Comparison of ENCODE assay signal across 11 cellular contexts in the genomic region with DNA sequence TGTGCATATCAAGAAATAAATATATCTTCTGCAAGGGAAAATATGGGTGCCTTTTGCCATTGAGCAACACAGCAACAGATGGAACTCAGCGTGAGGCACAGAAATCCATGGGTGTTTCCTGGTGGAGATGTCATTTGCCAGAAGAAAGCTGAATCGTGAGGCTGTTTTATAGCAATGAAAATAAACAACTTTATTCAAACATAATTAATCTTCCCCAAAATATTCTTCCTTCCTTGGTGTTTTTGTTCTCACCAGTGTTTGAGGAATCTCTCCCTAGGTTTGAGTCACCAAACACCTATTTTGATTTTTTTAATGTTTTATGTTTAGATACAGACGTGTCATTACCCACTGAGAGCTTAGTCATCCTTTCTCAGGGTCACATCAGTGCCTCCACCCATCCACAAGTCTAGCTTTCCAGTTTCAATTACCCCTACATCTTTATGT.
DNase-seq lines count a peak whose midpoint lies in the region; ATAC-seq and TF ChIP-seq lines count a peak whose summit lies in the region.
"Had no signal": no experiment of that assay in that cellular context is flagged by ENCODE, and none has a peak within 500 bp of the region (broad histone marks: within the 10 kb centered on the region; RNA-seq: fewer than 3 reads in every experiment).

No MANE protein-coding gene starts in this region.

- no peaks in the 10 kb centered on the region for H3K9me3 Mint-ChIP-seq in HFFc6
- H3K9me3 Mint-ChIP-seq: T-helper 1 cell treated with Interleukin-12 subunit alpha and Interleukin-12 subunit beta and Interleukin-4 antibody, amounts not matched to agents 30 μg/mL and 1 μg/mL, for 36 hours had no signal

- H4K20me1 ChIP-seq in hepatocyte (ENCODE audit: insufficient read depth, poor library complexity, severe bottlenecking) = no peaks in the 10 kb centered on the region

- peaks cover 32% of the 10 kb centered on the region for H3K4me1 Mint-ChIP-seq in HFFc6 (ENCODE audit: low read depth)

- peak overlapping the region; percentile 39 for H3K4me3 Mint-ChIP-seq in HFFc6
- H3K4me3 Mint-ChIP-seq: T-helper 1 cell treated with Interleukin-12 subunit alpha and Interleukin-12 subunit beta and Interleukin-4 antibody, amounts not matched to agents 30 μg/mL and 1 μg/mL, for 36 hours had no signal

- WGBS in hepatocyte (ENCODE audit: low lambda C conversion rate, missing lambda C conversion rate) = 72% methylated on average over 3 of the region's 3 CpGs

- H3K36me3 ChIP-seq in WERI-Rb-1 (no peaks in the 10 kb centered on the region), hepatocyte (replicated peaks; ENCODE audit: insufficient read depth, low read depth) (no peaks in the 10 kb centered on the region)

- no peak overlapping the region for H3K4me2 ChIP-seq in hepatocyte

- no peaks in the 10 kb centered on the region for H3K9me2 ChIP-seq in hepatocyte (replicated peaks; ENCODE audit: insufficient read depth)

- ATAC-seq in sciatic nerve (no peak), GM18868 (IDR thresholded peaks at IDR 0.05; ENCODE audit: unreplicated experiment) (no peak)

- POLR2A ChIA-PET in AG04449 (lab: Yijun Ruan, JAX) = interaction anchor here (0.5 to 0.8 kb wide), 2 partner anchors 14 to 490 kb away, joined by 3 read pairs; no protein-coding TSS in a partner anchor

- CTCF ChIA-PET in AG04449 (lab: Yijun Ruan, JAX) = no interaction called here

- peak overlapping the region; percentile 15 for H2AFZ ChIP-seq in hepatocyte

- 0 out of 2 replicates have a peak overlapping the region, but pooled peaks have one; percentile 1 for H3K4me3 ChIP-seq in AG04449 (ENCODE audit: low read depth, low read length)
- H3K4me3 ChIP-seq in WERI-Rb-1 (ENCODE audit: low read depth, low read length) = peak overlapping the region; percentile 8
- no peak overlapping the region for H3K4me3 ChIP-seq in hepatocyte
- H3K4me3 ChIP-seq: lung had no signal

- no peaks in the 10 kb centered on the region for H3K27me3 ChIP-seq in WERI-Rb-1 (ENCODE audit: insufficient read depth, low read depth, severe bottlenecking)
- H3K27me3 ChIP-seq in hepatocyte = no peaks in the 10 kb centered on the region

- TF ChIP-seq CTCF in AG04449 (IDR thresholded peaks at IDR 0.05; ENCODE audit: insufficient read depth, low read length, missing control alignments) (no peak), HFFc6 (IDR thresholded peaks at IDR 0.05) (no peak), WERI-Rb-1 (IDR thresholded peaks at IDR 0.05; ENCODE audit: low read depth, low read length) (no peak), hepatocyte (IDR thresholded peaks at IDR 0.05; ENCODE audit: poor library complexity) (no peak)

- H3K27ac ChIP-seq in WERI-Rb-1 (peak overlapping the region; percentile 70), hepatocyte (peak overlapping the region; percentile 3)

- H3K9me3 ChIP-seq in WERI-Rb-1 (ENCODE audit: severe bottlenecking) (no peaks in the 10 kb centered on the region), hepatocyte (ENCODE audit: low read depth) (no peaks in the 10 kb centered on the region)
- H3K9me3 ChIP-seq: Caco-2 had no signal

- peak overlapping the region; percentile 62 for H3K27ac Mint-ChIP-seq in HFFc6
- H3K27ac Mint-ChIP-seq: T-helper 1 cell treated with Interleukin-12 subunit alpha and Interleukin-12 subunit beta and Interleukin-4 antibody, amounts not matched to agents 30 μg/mL and 1 μg/mL, for 36 hours had no signal

- H3K4me1 ChIP-seq in hepatocyte (ENCODE audit: insufficient read depth) = no peaks in the 10 kb centered on the region
- H3K4me1 ChIP-seq: Caco-2 had no signal

- H3K27me3 Mint-ChIP-seq in HFFc6 (ENCODE audit: insufficient read depth) = no peaks in the 10 kb centered on the region

- H3K36me3 Mint-ChIP-seq in HFFc6 (ENCODE audit: low read depth) = peaks cover 6% of the 10 kb centered on the region

- intact Hi-C loops in sciatic nerve (cut with DNase I) = no loop called here

- no peak for DNase-seq in AG04449 (ENCODE audit: low read depth, low spot score)
- DNase-seq in HFFc6 = no peak
- peak; percentile 71 for DNase-seq in WERI-Rb-1
- DNase-seq in hepatocyte (ENCODE audit: low spot score) = no peak
- DNase-seq in sciatic nerve (ENCODE audit: low spot score) = no peak
- no peak for DNase-seq in iPS-NIHi7 (ENCODE audit: extremely low spot score)
- DNase-seq in NCI-H526 (lab: John Stamatoyannopoulos, UW) = no peak
- DNase-seq: Caco-2 had no signal

- H3K79me2 ChIP-seq in hepatocyte = no peaks in the 10 kb centered on the region
